Comparison of ENCODE assay signal across 1 cellular context in the genomic region with DNA sequence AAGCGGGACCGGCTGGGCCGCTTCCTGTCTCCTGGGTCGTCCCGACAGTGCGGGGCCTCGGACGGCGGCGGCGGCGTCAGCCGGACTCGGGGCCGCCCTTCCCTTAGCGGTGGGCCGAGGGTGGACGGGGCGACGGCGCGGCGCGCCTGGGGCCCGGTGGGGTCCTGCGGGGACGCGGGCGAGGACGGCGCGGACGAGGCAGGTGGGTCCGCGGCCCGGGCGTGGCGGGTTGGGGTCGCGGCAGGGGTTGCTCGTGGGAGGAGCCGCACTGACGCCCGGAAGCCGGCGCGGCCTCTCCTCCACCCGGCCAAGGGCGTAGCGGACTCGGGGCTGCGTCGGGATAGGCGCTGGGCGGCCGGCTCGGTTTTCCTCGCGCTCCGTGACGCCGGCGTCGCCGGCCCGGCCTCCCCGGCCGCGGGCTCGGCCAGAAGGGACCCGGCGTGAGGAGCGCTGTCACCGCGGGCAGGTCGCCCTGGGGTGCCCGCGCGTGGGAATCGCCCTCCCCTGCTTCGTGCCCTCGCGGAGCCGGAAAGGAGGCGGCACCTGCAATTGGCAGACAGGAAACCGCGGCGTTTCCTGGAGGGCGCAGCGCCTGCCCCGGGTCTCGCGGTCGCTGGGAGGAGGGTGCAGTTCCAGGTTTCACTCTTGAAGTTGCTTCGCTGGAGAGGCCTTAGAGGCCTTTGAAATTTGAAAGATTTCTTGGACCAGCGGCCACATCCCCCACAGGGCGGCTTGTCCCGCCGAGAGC.
A peak's percentile ranks its signal among the peaks of the same experiment; 100 is the strongest.
TF ChIP-seq lines count a peak whose summit lies in the region.

No MANE protein-coding gene starts in this region.

TF ChIP-seq in SK-N-SH, 30 proteins besides CTCF, POLR2A, EP300 and RAD21 (continued from another document):
- TF ChIP-seq, protein P1, sequence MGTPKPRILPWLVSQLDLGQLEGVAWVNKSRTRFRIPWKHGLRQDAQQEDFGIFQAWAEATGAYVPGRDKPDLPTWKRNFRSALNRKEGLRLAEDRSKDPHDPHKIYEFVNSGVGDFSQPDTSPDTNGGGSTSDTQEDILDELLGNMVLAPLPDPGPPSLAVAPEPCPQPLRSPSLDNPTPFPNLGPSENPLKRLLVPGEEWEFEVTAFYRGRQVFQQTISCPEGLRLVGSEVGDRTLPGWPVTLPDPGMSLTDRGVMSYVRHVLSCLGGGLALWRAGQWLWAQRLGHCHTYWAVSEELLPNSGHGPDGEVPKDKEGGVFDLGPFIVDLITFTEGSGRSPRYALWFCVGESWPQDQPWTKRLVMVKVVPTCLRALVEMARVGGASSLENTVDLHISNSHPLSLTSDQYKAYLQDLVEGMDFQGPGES (IDR thresholded peaks at IDR 0.05; ENCODE audit: low read depth, low read length) = no peak
- TF ChIP-seq SIN3A (IDR thresholded peaks at IDR 0.05; ENCODE audit: borderline replicate concordance, low read depth, low read length) (peak; percentile 53; the same call in 1 of the 2 replicates), SMC3 (IDR thresholded peaks at IDR 0.05; ENCODE audit: low read depth, low read length) (no peak), GABPA (IDR thresholded peaks at IDR 0.05; ENCODE audit: low read depth) (peak; percentile 67), CHD2 (IDR thresholded peaks at IDR 0.05; ENCODE audit: low read length, partially characterized antibody) (peak; percentile 87), ELF1 (IDR thresholded peaks at IDR 0.05) (0 out of 2 replicates have a peak, but pooled peaks have one; percentile 36), GATA2 (CRISPR knock-in tag; IDR thresholded peaks at IDR 0.05) (no peak)
